In the genomic region with DNA sequence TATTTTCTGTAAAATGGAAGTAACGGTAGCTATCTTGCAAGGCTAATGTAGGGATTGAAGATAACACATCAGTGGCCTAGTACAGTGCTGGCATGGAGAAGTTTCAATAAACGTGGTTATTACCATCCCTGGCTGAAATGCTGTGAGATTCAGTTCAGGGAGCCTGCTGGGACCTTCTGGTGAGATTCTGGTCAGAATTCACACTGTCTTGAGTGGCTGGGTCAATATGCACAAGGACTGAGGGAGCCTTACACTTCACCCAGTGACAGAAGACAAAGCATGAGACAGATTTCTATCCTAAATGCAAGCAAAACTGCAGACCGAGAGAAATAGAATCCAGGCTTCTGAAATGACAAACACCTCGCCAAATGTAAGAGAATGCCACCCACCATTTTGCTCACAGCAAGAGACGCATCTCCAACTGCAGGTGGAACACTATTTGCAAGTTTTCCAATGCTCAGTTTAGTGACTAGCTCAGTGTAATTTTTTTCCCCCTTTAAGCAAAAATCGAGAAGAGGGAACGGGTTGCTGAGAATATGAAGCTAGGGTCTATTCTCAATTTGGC, we compare ENCODE assay signal across 31 cellular contexts.
A peak's percentile ranks its signal among the peaks of the same experiment; 100 is the strongest.
DNase-seq lines count a peak whose midpoint lies in the region; ATAC-seq and TF ChIP-seq lines count a peak whose summit lies in the region.
"Had no signal": no experiment of that assay in that cellular context is flagged by ENCODE, and none has a peak within 500 bp of the region (broad histone marks: within the 10 kb centered on the region; RNA-seq: fewer than 3 reads in every experiment).

No MANE protein-coding gene starts in this region.

- H2BK15ac ChIP-seq in neuronal stem cell (ENCODE audit: low read length), result no peak overlapping the region

- no peak overlapping the region for H3K23ac ChIP-seq in neuronal stem cell (ENCODE audit: low read depth, low read length, poor library complexity)

- H2AFZ ChIP-seq in neuronal stem cell (ENCODE audit: low read length), result peak overlapping the region; percentile 75

- WGBS in neuronal stem cell (ENCODE audit: extremely low coverage in 2 of 2, insufficient read length in 2 of 2, insufficient replicate concordance in 1 of 2), 2 donors, result no CpG with 5 or more reads among the region's 7 CpGs

- no peak overlapping the region for H3K4me3 ChIP-seq in dorsolateral prefrontal cortex
- no peak overlapping the region for H3K4me3 ChIP-seq in neuronal stem cell (ENCODE audit: low read length in 2 of 2)
- H3K4me3 ChIP-seq in tibial artery, result no peak overlapping the region
- H3K4me3 ChIP-seq: adrenal gland, lung, mucosa of descending colon, pancreas, spleen, transverse colon had no signal

- no peak for ATAC-seq in Right ventricle myocardium inferior
- no peak for ATAC-seq in esophagus mucosa
- ATAC-seq: activated CD8-positive, alpha-beta T cell treated with anti-CD3 and anti-CD28 coated beads, Interleukin-2, amount 10 ng/mL, durations not matched to agents 7 days and 5 days; effector memory CD8-positive, alpha-beta T cell; mucosa of descending colon; natural killer cell treated with Interleukin-12 subunit alpha and Interleukin-12 subunit beta and Interleukin-15 and Interleukin-18, amount 100 ng/mL, for 72 hours; Panc1; stimulated activated naive CD8-positive, alpha-beta T cell treated with anti-CD3 and anti-CD28 coated beads, Interleukin-15, Interleukin-2, amounts not matched to agents 100 U/mL and 50 U/mL, for 24 hours had no signal

- no peak overlapping the region for H2BK5ac ChIP-seq in neuronal stem cell (ENCODE audit: low read length)

- H3K27me3 ChIP-seq in dorsolateral prefrontal cortex (no peaks in the 10 kb centered on the region), neuronal stem cell (ENCODE audit: control insufficient read depth in 3 of 3, insufficient read depth in 3 of 3, low read depth in 1 of 3, low read length in 3 of 3) (no peaks in the 10 kb centered on the region), tibial artery (no peaks in the 10 kb centered on the region)
- H3K27me3 ChIP-seq: adrenal gland, brain microvascular endothelial cell, pancreas, spleen, transverse colon had no signal

- H3K4me1 ChIP-seq in neuronal stem cell (ENCODE audit: control insufficient read depth in 2 of 2, insufficient read depth in 1 of 2, low read depth in 1 of 2, low read length in 2 of 2) (peaks cover 14 to 20% of the 10 kb centered on the region in 2 donors), tibial artery (peaks cover 0 to 31% (median 10%) of the 10 kb centered on the region in 4 donors)
- H3K4me1 ChIP-seq: pancreas, transverse colon had no signal

- H4K91ac ChIP-seq in neuronal stem cell (ENCODE audit: low read depth, low read length, poor library complexity), result no peak overlapping the region

- no peak overlapping the region for H2BK120ac ChIP-seq in neuronal stem cell (ENCODE audit: low read depth, low read length)

- no peak overlapping the region for H3K14ac ChIP-seq in neuronal stem cell (ENCODE audit: low read length)

- H3K27ac ChIP-seq in dorsolateral prefrontal cortex (peak overlapping the region; percentile 1 to 94 (median 83)), neuronal stem cell (replicated peaks; ENCODE audit: low read length) (no peak overlapping the region), tibial artery (peak overlapping the region; percentile 55 to 63)
- H3K27ac ChIP-seq: 22Rv1, brain microvascular endothelial cell, C4-2B, pancreas had no signal

- peak; percentile 7 for DNase-seq in cardiac septum (ENCODE audit: low spot score)
- no peak for DNase-seq in Right ventricle myocardium inferior (ENCODE audit: missing footprints)
- DNase-seq in dorsolateral prefrontal cortex, result no peak
- no peak for DNase-seq in neuronal stem cell (ENCODE audit: low spot score)
- no peak for DNase-seq in tibial artery
- no peak for DNase-seq in NCI-H345 (lab: John Stamatoyannopoulos, UW)
- no peak for DNase-seq in NCI-H82 (lab: John Stamatoyannopoulos, UW)
- DNase-seq: activated CD8-positive, alpha-beta T cell treated with anti-CD3 and anti-CD28 coated beads, Interleukin-2, amount 10 ng/mL, durations not matched to agents 7 days and 5 days; activated naive CD4-positive, alpha-beta T cell treated with anti-CD3 and anti-CD28 coated beads, Interleukin-2, amount 10 ng/mL, durations not matched to agents 7 days and 5 days; brain microvascular endothelial cell; effector memory CD8-positive, alpha-beta T cell; GDM1; IMR-90; kidney; mucosa of descending colon; NCI-H1436; NCI-H226; NCI-H69; pancreas; SHP77 treated with DMSO at 0.1 percent for 48 hours; spleen; stimulated activated CD4-positive, alpha-beta T cell treated with anti-CD3 and anti-CD28 coated beads, Interleukin-2, amount 100 ng/mL, for 24 hours; stimulated activated naive CD8-positive, alpha-beta T cell treated with anti-CD3 and anti-CD28 coated beads, Interleukin-15, Interleukin-2, amounts not matched to agents 100 U/mL and 50 U/mL, for 24 hours; transverse colon had no signal

- H2AK5ac ChIP-seq in neuronal stem cell (ENCODE audit: low read depth, low read length), result no peak overlapping the region

- no peak overlapping the region for H3K9ac ChIP-seq in neuronal stem cell (ENCODE audit: low read depth, low read length, poor library complexity)

- H4K8ac ChIP-seq in neuronal stem cell (ENCODE audit: low read depth, low read length), result no peak overlapping the region

- no peak overlapping the region for H3K4me2 ChIP-seq in neuronal stem cell (ENCODE audit: insufficient read depth, low read length, poor library complexity, severe bottlenecking)

- H3K36me3 ChIP-seq in neuronal stem cell (replicated peaks in 1 of 2; ENCODE audit: control insufficient read depth in 2 of 2, insufficient read depth in 2 of 2, low read length in 2 of 2) (peaks cover 0 to 15% of the 10 kb centered on the region in 2 donors), tibial artery (no peaks in the 10 kb centered on the region)
- H3K36me3 ChIP-seq: adrenal gland, brain microvascular endothelial cell, pancreas, transverse colon had no signal

- H3K9me3 ChIP-seq in neuronal stem cell (replicated peaks in 1 of 2; ENCODE audit: control insufficient read depth in 2 of 2, insufficient read depth in 1 of 2, low read depth in 1 of 2, low read length in 2 of 2), result no peaks in the 10 kb centered on the region
- H3K9me3 ChIP-seq in tibial artery, result no peaks in the 10 kb centered on the region
- H3K9me3 ChIP-seq: adrenal gland, mucosa of descending colon, pancreas, spleen, transverse colon had no signal

- no peaks in the 10 kb centered on the region for H3K79me1 ChIP-seq in neuronal stem cell (ENCODE audit: low read depth, low read length)

- no peak overlapping the region for H3K4ac ChIP-seq in neuronal stem cell (ENCODE audit: low read length)

- TF ChIP-seq CTCF in dorsolateral prefrontal cortex (IDR thresholded peaks at IDR 0.05 in 54 of 56, conservative IDR thresholded peaks at IDR 0.05 in 2 of 56; ENCODE audit: low read depth in 1 of 56, partially characterized antibody in 56 of 56) (no peak), tibial artery (IDR thresholded peaks at IDR 0.05) (no peak)

- intact Hi-C loops in cardiac septum (cut with DNase I) (no loop called here), Right ventricle myocardium inferior (cut with DNase I) (loop anchor here (5.0 kb wide), 1 partner anchor 77 kb away; no protein-coding TSS in a partner anchor), dorsolateral prefrontal cortex (cut with DNase I) (no loop called here), tibial artery (cut with DNase I; ENCODE audit: low total_unique reads) (no loop called here)

- H2BK12ac ChIP-seq in neuronal stem cell (ENCODE audit: low read length), result no peak overlapping the region

- no peak overlapping the region for H3K18ac ChIP-seq in neuronal stem cell (ENCODE audit: low read length)
